ENCODE assay signal across 25 cellular contexts in the genomic region with DNA sequence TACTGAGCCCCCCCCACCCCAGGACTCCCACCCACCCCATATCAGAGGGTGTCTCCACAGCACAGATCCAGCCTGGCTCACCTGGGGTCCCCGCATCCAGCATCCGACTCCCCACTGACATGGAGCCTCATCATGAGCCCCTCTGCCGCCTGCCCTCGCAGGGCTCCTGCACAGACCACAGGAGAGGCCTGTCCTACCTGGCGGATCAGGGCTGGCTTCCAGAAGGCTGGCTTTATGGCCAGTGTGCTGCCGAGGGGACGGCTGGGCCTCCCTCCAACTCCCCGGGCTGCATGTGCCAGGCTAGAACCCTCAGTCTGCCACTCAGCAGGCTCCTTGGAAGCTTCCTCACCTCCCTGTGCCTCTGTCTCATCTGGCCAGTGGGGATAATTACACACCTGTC.
DNase-seq lines count a peak whose midpoint lies in the region; ATAC-seq and TF ChIP-seq lines count a peak whose summit lies in the region.
"Had no signal": no experiment of that assay in that cellular context is flagged by ENCODE, and none has a peak within 500 bp of the region (broad histone marks: within the 10 kb centered on the region; RNA-seq: fewer than 3 reads in every experiment).

No MANE protein-coding gene starts in this region.

- H3K4me1 Mint-ChIP-seq in central memory CD8-positive, alpha-beta T cell: peaks cover 21% of the 10 kb centered on the region
- H3K4me1 Mint-ChIP-seq: activated CD4-positive, alpha-beta memory T cell treated with anti-CD3 and anti-CD28 coated beads, Interleukin-2, amount 10 ng/mL, durations not matched to agents 7 days and 5 days; activated naive CD4-positive, alpha-beta T cell treated with anti-CD3 and anti-CD28 coated beads, Interleukin-2, amount 50 U/mL, for 24 hours; memory B cell had no signal

- H3K36me3 ChIP-seq in left ventricle myocardium inferior: peaks cover 25% of the 10 kb centered on the region
- peaks cover 0 to 81% (median 5%) of the 10 kb centered on the region in 9 donors for H3K36me3 ChIP-seq in heart right ventricle
- peaks cover 23% of the 10 kb centered on the region for H3K36me3 ChIP-seq in muscle layer of colon (ENCODE audit: insufficient read depth, low read length)
- H3K36me3 ChIP-seq in vagina: no peaks in the 10 kb centered on the region
- H3K36me3 ChIP-seq: prostate gland had no signal

- TF ChIP-seq CTCF in left ventricle myocardium inferior (IDR thresholded peaks at IDR 0.05; ENCODE audit: borderline replicate concordance) (no peak), heart right ventricle (IDR thresholded peaks at IDR 0.05) (no peak), vagina (IDR thresholded peaks at IDR 0.05) (no peak)

- H3K27ac ChIP-seq in left ventricle myocardium inferior (replicated peaks) (peak overlapping the region; percentile 80), heart right ventricle (peak overlapping the region in 2 of 10 donors; percentile 4 to 50), muscle layer of colon (ENCODE audit: low read depth, low read length) (peak overlapping the region; percentile 89), vagina (peak overlapping the region; percentile 84)
- H3K27ac ChIP-seq: GM23248, neutrophil had no signal

- H3K9me3 ChIP-seq in left ventricle myocardium inferior (replicated peaks) (no peaks in the 10 kb centered on the region), heart right ventricle (no peaks in the 10 kb centered on the region), muscle layer of colon (ENCODE audit: low read length) (no peaks in the 10 kb centered on the region), vagina (no peaks in the 10 kb centered on the region)
- H3K9me3 ChIP-seq: A549, neutrophil, prostate gland had no signal

- peaks cover 19% of the 10 kb centered on the region for H3K36me3 Mint-ChIP-seq in central memory CD8-positive, alpha-beta T cell (ENCODE audit: insufficient read depth)

- no peaks in the 10 kb centered on the region for H3K27me3 Mint-ChIP-seq in central memory CD8-positive, alpha-beta T cell
- H3K27me3 Mint-ChIP-seq: activated CD4-positive, alpha-beta memory T cell treated with anti-CD3 and anti-CD28 coated beads, Interleukin-2, amount 10 ng/mL, durations not matched to agents 7 days and 5 days; activated naive CD4-positive, alpha-beta T cell treated with anti-CD3 and anti-CD28 coated beads, Interleukin-2, amount 50 U/mL, for 24 hours; memory B cell; stimulated activated naive CD8-positive, alpha-beta T cell treated with anti-CD3 and anti-CD28 coated beads, Interleukin-15, Interleukin-2, amounts not matched to agents 100 ng/mL and 50 ng/mL, for 24 hours; T-cell had no signal

- H3K4me1 ChIP-seq in left ventricle myocardium inferior (peaks cover 55% of the 10 kb centered on the region), heart right ventricle (peaks cover 36 to 66% (median 48%) of the 10 kb centered on the region in 9 donors), muscle layer of colon (ENCODE audit: insufficient read depth, low read length) (peaks cover 58% of the 10 kb centered on the region), vagina (peaks cover 57% of the 10 kb centered on the region)

- H3K9ac ChIP-seq in muscle layer of colon (ENCODE audit: low read length): no peak overlapping the region
- H3K9ac ChIP-seq: GM23248 had no signal

- H3K27ac Mint-ChIP-seq in central memory CD8-positive, alpha-beta T cell (ENCODE audit: low read depth): peak overlapping the region; percentile 81
- H3K27ac Mint-ChIP-seq: activated CD4-positive, alpha-beta memory T cell treated with anti-CD3 and anti-CD28 coated beads, Interleukin-2, amount 10 ng/mL, durations not matched to agents 7 days and 5 days; memory B cell; stimulated activated naive CD8-positive, alpha-beta T cell treated with anti-CD3 and anti-CD28 coated beads, Interleukin-15, Interleukin-2, amounts not matched to agents 100 ng/mL and 50 ng/mL, for 24 hours; T-cell had no signal

- no peak for DNase-seq in left ventricle myocardium inferior
- DNase-seq in heart right ventricle: no peak
- no peak for DNase-seq in central memory CD8-positive, alpha-beta T cell (ENCODE audit: low spot score in 2 of 2)
- no peak for DNase-seq in vagina (ENCODE audit: extremely low spot score in 2 of 2)
- no peak for DNase-seq in stimulated activated CD4-positive, alpha-beta T cell treated with anti-CD3 and anti-CD28 coated beads, Interleukin-4, amount 100 ng/mL, for 4 hours
- DNase-seq in T-helper 1 cell: no peak
- DNase-seq: activated CD4-positive, alpha-beta memory T cell treated with anti-CD3 and anti-CD28 coated beads, Interleukin-2, amount 10 ng/mL, durations not matched to agents 7 days and 5 days; activated CD4-positive, CD25-positive, alpha-beta regulatory T cell treated with anti-CD3 and anti-CD28 coated beads, Interleukin-2, amount 50 U/mL, for 72 hours; activated CD8-positive, alpha-beta memory T cell treated with anti-CD3 and anti-CD28 coated beads, Interleukin-2, amount 50 U/mL, for 48 hours; CD8-positive, alpha-beta T cell; DMS 273 treated with DMSO at 0.1 percent for 48 hours; GM23248; NCI-H1048; NCI-H1930; NCI-H526 treated with DMSO at 0.1 percent for 48 hours; T-cell had no signal

- no peak overlapping the region for H3K4me3 Mint-ChIP-seq in central memory CD8-positive, alpha-beta T cell
- H3K4me3 Mint-ChIP-seq: activated CD4-positive, alpha-beta memory T cell treated with anti-CD3 and anti-CD28 coated beads, Interleukin-2, amount 10 ng/mL, durations not matched to agents 7 days and 5 days; activated naive CD4-positive, alpha-beta T cell treated with anti-CD3 and anti-CD28 coated beads, Interleukin-2, amount 50 U/mL, for 24 hours; CD8-positive, alpha-beta T cell; memory B cell; stimulated activated naive CD8-positive, alpha-beta T cell treated with anti-CD3 and anti-CD28 coated beads, Interleukin-15, Interleukin-2, amounts not matched to agents 100 ng/mL and 50 ng/mL, for 24 hours; T-cell had no signal

- ATAC-seq in heart right ventricle: no peak
- ATAC-seq in central memory CD8-positive, alpha-beta T cell (replicated peaks; ENCODE audit: extremely low read depth, poor library complexity, severe bottlenecking): no peak
- no peak for ATAC-seq in HG02884 (IDR thresholded peaks at IDR 0.05; ENCODE audit: unreplicated experiment)
- ATAC-seq: A549; CD8-positive, alpha-beta T cell; HepG2; T-cell had no signal

- H3K27me3 ChIP-seq in left ventricle myocardium inferior (ENCODE audit: low read depth) (no peaks in the 10 kb centered on the region), heart right ventricle (no peaks in the 10 kb centered on the region), muscle layer of colon (ENCODE audit: control insufficient read depth in 1 of 2, insufficient read depth in 2 of 2, low read length in 2 of 2) (no peaks in the 10 kb centered on the region), vagina (no peaks in the 10 kb centered on the region)
- H3K27me3 ChIP-seq: neutrophil had no signal

- no peaks in the 10 kb centered on the region for H3K9me3 Mint-ChIP-seq in central memory CD8-positive, alpha-beta T cell
- H3K9me3 Mint-ChIP-seq: activated CD4-positive, alpha-beta memory T cell treated with anti-CD3 and anti-CD28 coated beads, Interleukin-2, amount 10 ng/mL, durations not matched to agents 7 days and 5 days; activated naive CD4-positive, alpha-beta T cell treated with anti-CD3 and anti-CD28 coated beads, Interleukin-2, amount 50 U/mL, for 24 hours; CD8-positive, alpha-beta T cell; memory B cell; stimulated activated naive CD8-positive, alpha-beta T cell treated with anti-CD3 and anti-CD28 coated beads, Interleukin-15, Interleukin-2, amounts not matched to agents 100 ng/mL and 50 ng/mL, for 24 hours; T-cell had no signal

- TF ChIP-seq POLR2A in vagina (IDR thresholded peaks at IDR 0.05): no peak

- H3K4me3 ChIP-seq in left ventricle myocardium inferior (no peak overlapping the region), heart right ventricle (no peak overlapping the region), muscle layer of colon (ENCODE audit: low read depth in 1 of 2, low read length in 2 of 2) (no peak overlapping the region), vagina (no peak overlapping the region)
- H3K4me3 ChIP-seq: A549, GM23248, prostate gland had no signal

- intact Hi-C loops in left ventricle myocardium inferior (cut with micrococcal nuclease) (no loop called here), heart right ventricle (cut with DNase I) (no loop called here), vagina (cut with DNase I) (no loop called here)

- 80 to 82% methylated on average over 8 of the region's 8 CpGs for WGBS in heart right ventricle, 2 donors
